Comparison of ENCODE assay signal across 26 cellular contexts in the genomic region with DNA sequence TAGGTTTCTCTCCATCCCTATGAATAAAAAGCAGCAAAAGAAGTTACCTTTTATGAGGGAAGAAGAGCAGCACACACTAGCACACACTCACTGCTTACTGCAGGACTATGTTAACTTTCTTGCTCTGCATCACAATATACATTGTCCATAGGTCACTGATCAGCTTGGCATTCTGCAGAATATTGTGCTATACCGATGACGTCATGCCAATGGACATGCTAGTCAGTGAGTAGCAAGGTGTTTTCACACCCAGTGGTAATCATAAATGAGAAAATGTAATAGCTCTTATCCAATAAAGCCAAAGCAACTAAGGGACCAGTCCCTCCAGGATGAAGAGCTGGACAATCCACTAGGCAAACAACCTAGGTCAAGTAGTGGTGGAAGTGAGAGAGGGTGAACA.
"Had no signal": no experiment of that assay in that cellular context is flagged by ENCODE, and none has a peak within 500 bp of the region (broad histone marks: within the 10 kb centered on the region; RNA-seq: fewer than 3 reads in every experiment).

No MANE protein-coding gene starts in this region.

- H3K79me2 ChIP-seq: hepatocyte had no signal

- H3K4me2 ChIP-seq: hepatocyte, neural progenitor cell had no signal

- H3K4me1 ChIP-seq: left ventricle myocardium inferior, neural progenitor cell, pancreas, prostate gland, sigmoid colon, suprapubic skin, tibial artery, upper lobe of right lung had no signal

- H3K36me3 Mint-ChIP-seq: mesothelial cell of epicardium, naive B cell, natural killer cell, neural progenitor cell had no signal

- H3K9me3 ChIP-seq: left ventricle myocardium inferior, pancreas, prostate gland, sigmoid colon, suprapubic skin, thoracic aorta, tibial artery, upper lobe of right lung had no signal

- H3K4me3 ChIP-seq: hepatocyte, left ventricle myocardium inferior, lung, neural progenitor cell, pancreas, prostate gland, sigmoid colon, suprapubic skin, thoracic aorta, tibial artery, upper lobe of right lung had no signal

- H2AFZ ChIP-seq: hepatocyte, neural progenitor cell had no signal

- H3K27ac ChIP-seq: hepatocyte, left ventricle myocardium inferior, neural progenitor cell, pancreas, prostate gland, sigmoid colon, suprapubic skin, thoracic aorta, tibial artery, upper lobe of right lung had no signal

- H3K27ac Mint-ChIP-seq: mesothelial cell of epicardium; naive B cell; natural killer cell; nephron progenitor cell; neural progenitor cell; stimulated activated naive CD8-positive, alpha-beta T cell treated with anti-CD3 and anti-CD28 coated beads, Interleukin-15, Interleukin-2, amounts not matched to agents 100 ng/mL and 50 ng/mL, for 24 hours had no signal

- H3K4me3 Mint-ChIP-seq: mesothelial cell of epicardium; naive B cell; natural killer cell; nephron progenitor cell; neural progenitor cell; stimulated activated naive CD8-positive, alpha-beta T cell treated with anti-CD3 and anti-CD28 coated beads, Interleukin-15, Interleukin-2, amounts not matched to agents 100 ng/mL and 50 ng/mL, for 24 hours had no signal

- DNase-seq: islet precursor cell; left ventricle myocardium inferior; naive B cell; natural killer cell; nephron progenitor cell; pancreas; posterior cingulate gyrus; retina; right cardiac atrium; sigmoid colon; small intestine; stimulated activated CD4-positive, alpha-beta T cell treated with anti-CD3 and anti-CD28 coated beads, Interleukin-1b, Interleukin-23, amount 100 ng/mL, for 48 hours; stimulated activated CD4-positive, alpha-beta T cell treated with anti-CD3 and anti-CD28 coated beads, Interleukin-2, amount 100 ng/mL, for 48 hours; stimulated activated naive CD4-positive, alpha-beta T cell; tibial artery; trophoblast cell; upper lobe of right lung had no signal

- H3K4me1 Mint-ChIP-seq: mesothelial cell of epicardium, naive B cell, natural killer cell, neural progenitor cell had no signal

- H3K9me3 Mint-ChIP-seq: mesothelial cell of epicardium; naive B cell; natural killer cell; neural progenitor cell; stimulated activated naive CD8-positive, alpha-beta T cell treated with anti-CD3 and anti-CD28 coated beads, Interleukin-15, Interleukin-2, amounts not matched to agents 100 ng/mL and 50 ng/mL, for 24 hours had no signal

- H3K27me3 Mint-ChIP-seq: stimulated activated naive CD8-positive, alpha-beta T cell treated with anti-CD3 and anti-CD28 coated beads, Interleukin-15, Interleukin-2, amounts not matched to agents 100 ng/mL and 50 ng/mL, for 24 hours had no signal

- H3K27me3 ChIP-seq: hepatocyte, neural progenitor cell, pancreas, sigmoid colon, suprapubic skin, tibial artery, upper lobe of right lung had no signal

- H3K9ac ChIP-seq: neural progenitor cell had no signal

- FAIRE-seq: pancreas, small intestine, urothelium cell line had no signal

- ATAC-seq: natural killer cell, pancreas, right cardiac atrium had no signal

- H3K36me3 ChIP-seq: left ventricle myocardium inferior, neural progenitor cell, pancreas, prostate gland, sigmoid colon, suprapubic skin, thoracic aorta, tibial artery, upper lobe of right lung had no signal
